8 cellular contexts compared by ENCODE assay signal in the genomic region with DNA sequence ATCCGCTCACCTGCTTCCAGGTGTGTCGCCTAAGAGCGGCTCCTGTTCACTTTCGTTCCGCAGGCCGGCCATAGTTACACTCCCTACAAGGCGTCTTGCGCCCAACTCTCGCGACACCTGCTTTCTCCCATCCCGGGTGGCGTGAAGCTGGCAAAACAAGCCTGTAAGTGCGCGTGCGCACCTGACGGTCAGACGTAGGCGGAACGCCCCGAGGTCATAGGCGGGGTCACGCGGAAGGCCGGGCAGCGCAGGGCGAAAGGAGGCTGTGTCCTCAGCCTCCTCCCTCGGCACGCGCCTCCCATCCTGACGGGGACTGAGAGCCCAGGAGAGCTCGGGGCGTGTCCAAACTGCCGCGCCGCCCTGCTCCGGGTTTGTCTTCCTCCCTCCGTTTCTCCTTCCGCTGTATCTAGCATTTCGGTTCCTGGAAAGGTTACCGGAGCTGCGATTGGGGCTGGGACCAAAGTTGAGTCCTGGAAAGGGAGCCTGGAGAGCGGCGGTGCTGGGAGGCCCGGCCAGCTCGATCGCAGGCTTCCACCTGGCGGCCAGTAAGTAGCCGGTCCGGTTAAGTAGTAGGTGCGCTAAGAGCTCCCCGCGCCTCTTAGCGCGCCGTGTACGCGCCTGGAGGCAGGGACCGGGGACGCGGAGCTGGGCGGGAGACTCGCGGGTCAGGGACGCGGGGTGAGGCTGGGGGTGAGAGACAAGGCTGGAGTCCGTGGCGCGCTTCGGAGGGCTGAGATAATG. TPM values are rescaled to one million over a fixed set of nuclear protein-coding genes. Genes with fewer than 3 reads are reported as not detected.
DNase-seq lines count a peak whose midpoint lies in the region; ATAC-seq, FAIRE-seq and TF ChIP-seq lines count a peak whose summit lies in the region.

A gene (plus strand): TSS at position 345 of the 741 bp plus-strand sequence. CDS start 17,550 bp downstream, outside the sequence.
A gene with protein sequence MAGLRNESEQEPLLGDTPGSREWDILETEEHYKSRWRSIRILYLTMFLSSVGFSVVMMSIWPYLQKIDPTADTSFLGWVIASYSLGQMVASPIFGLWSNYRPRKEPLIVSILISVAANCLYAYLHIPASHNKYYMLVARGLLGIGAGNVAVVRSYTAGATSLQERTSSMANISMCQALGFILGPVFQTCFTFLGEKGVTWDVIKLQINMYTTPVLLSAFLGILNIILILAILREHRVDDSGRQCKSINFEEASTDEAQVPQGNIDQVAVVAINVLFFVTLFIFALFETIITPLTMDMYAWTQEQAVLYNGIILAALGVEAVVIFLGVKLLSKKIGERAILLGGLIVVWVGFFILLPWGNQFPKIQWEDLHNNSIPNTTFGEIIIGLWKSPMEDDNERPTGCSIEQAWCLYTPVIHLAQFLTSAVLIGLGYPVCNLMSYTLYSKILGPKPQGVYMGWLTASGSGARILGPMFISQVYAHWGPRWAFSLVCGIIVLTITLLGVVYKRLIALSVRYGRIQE (minus strand): TSS at position 112 of the 741 bp plus-strand sequence. CDS start 40 bp downstream, at position 72.

- no peaks in the 10 kb centered on the region for H3K9me3 Mint-ChIP-seq in activated naive CD4-positive, alpha-beta T cell treated with anti-CD3 and anti-CD28 coated beads, Interleukin-2, amount 10 ng/mL, durations not matched to agents 7 days and 5 days

- no peak for FAIRE-seq in frontal cortex (lab: Jason Lieb, UNC)

- peaks cover 16 to 21% of the 10 kb centered on the region in 2 experiments for H3K4me1 ChIP-seq in neutrophil (ENCODE audit: control insufficient read depth in 1 of 2, insufficient read depth in 1 of 2, low read depth in 1 of 2, low read length in 1 of 2)

- ATAC-seq in HG02571 (IDR thresholded peaks at IDR 0.05; ENCODE audit: unreplicated experiment), result peak; percentile 97

- POLR2A ChIA-PET in GM10248 (lab: Yijun Ruan, JAX), result interaction anchor here (0.6 to 1.9 kb wide), 5 partner anchors 14 to 183 kb away, joined by 3 to 15 read pairs (median 5); a partner anchor contains a TSS

- H3K9ac ChIP-seq in SK-N-MC (ENCODE audit: insufficient read length), result peak within 1 kb of the TSS; percentile 79

- peak within 1 kb of the TSS; percentile 99 for H3K27ac Mint-ChIP-seq in activated naive CD4-positive, alpha-beta T cell treated with anti-CD3 and anti-CD28 coated beads, Interleukin-2, amount 10 ng/mL, durations not matched to agents 7 days and 5 days

- CTCF ChIA-PET in GM10248 (lab: Yijun Ruan, JAX), result interaction anchor here (0.7 to 1.7 kb wide), 18 partner anchors 15 to 214 kb away, joined by 3 to 6 read pairs (median 4); a partner anchor contains a TSS
- CTCF ChIA-PET in activated naive CD4-positive, alpha-beta T cell treated with anti-CD3 and anti-CD28 coated beads, Interleukin-2, amount 10 ng/mL, durations not matched to agents 7 days and 5 days (lab: Charles Lee), result interaction anchor here (0.6 to 1.5 kb wide), 3 partner anchors 13 to 121 kb away, joined by 3 read pairs; a partner anchor contains a TSS

- H3K9me3 ChIP-seq in SK-N-MC (ENCODE audit: low read depth, low read length), result no peaks in the 10 kb centered on the region
- no peaks in the 10 kb centered on the region for H3K9me3 ChIP-seq in neutrophil

- peaks cover 42% of the 10 kb centered on the region for H3K4me1 Mint-ChIP-seq in activated naive CD4-positive, alpha-beta T cell treated with anti-CD3 and anti-CD28 coated beads, Interleukin-2, amount 10 ng/mL, durations not matched to agents 7 days and 5 days

- DNase-seq in GM10248 (ENCODE audit: extremely low spot score), result peak; percentile 98
- DNase-seq in NB4 (ENCODE audit: low read depth), result peak; percentile 98
- no peak for DNase-seq in SK-N-MC (ENCODE audit: low read depth, low spot score)
- DNase-seq in activated naive CD4-positive, alpha-beta T cell treated with anti-CD3 and anti-CD28 coated beads, Interleukin-2, amount 10 ng/mL, durations not matched to agents 7 days and 5 days, result peak; percentile 100
- DNase-seq in frontal cortex (ENCODE audit: low spot score in 2 of 2), result peak; percentile 78 to 85
- DNase-seq in substantia nigra (lab: John Stamatoyannopoulos, UW), result peak; percentile 41 to 97 (median 89)

- H3K4me3 Mint-ChIP-seq in activated naive CD4-positive, alpha-beta T cell treated with anti-CD3 and anti-CD28 coated beads, Interleukin-2, amount 10 ng/mL, durations not matched to agents 7 days and 5 days, result peak within 1 kb of the TSS; percentile 96

- H3K27me3 ChIP-seq in neutrophil, result no peaks in the 10 kb centered on the region

- peaks cover 18% of the 10 kb centered on the region for H3K36me3 Mint-ChIP-seq in activated naive CD4-positive, alpha-beta T cell treated with anti-CD3 and anti-CD28 coated beads, Interleukin-2, amount 10 ng/mL, durations not matched to agents 7 days and 5 days

- H3K4me3 ChIP-seq in NB4 (ENCODE audit: low read depth, low read length) (peak within 1 kb of the TSS; percentile 76), SK-N-MC (peak within 1 kb of the TSS; percentile 97), neutrophil (ENCODE audit: low read depth in 1 of 2, low read length in 1 of 2) (peak within 1 kb of the TSS; percentile 77 to 99)

- H3K36me3 ChIP-seq in SK-N-MC (ENCODE audit: insufficient read depth, low read length), result no peaks in the 10 kb centered on the region
- H3K36me3 ChIP-seq in neutrophil, result no peaks in the 10 kb centered on the region

- peak; percentile 61 for TF ChIP-seq POLR2A in NB4 (IDR thresholded peaks at IDR 0.05; ENCODE audit: extremely low read depth, insufficient read length)

- H3K27me3 Mint-ChIP-seq in activated naive CD4-positive, alpha-beta T cell treated with anti-CD3 and anti-CD28 coated beads, Interleukin-2, amount 10 ng/mL, durations not matched to agents 7 days and 5 days, result no peaks in the 10 kb centered on the region

- no peak for TF ChIP-seq CTCF in GM10248 (IDR thresholded peaks at IDR 0.05; ENCODE audit: control extremely low read depth, extremely low read depth, low read depth, missing control alignments)
- TF ChIP-seq CTCF in NB4 (IDR thresholded peaks at IDR 0.05; ENCODE audit: low read depth, low read length), result peak; percentile 1
- peak; percentile 51 for TF ChIP-seq CTCF in neutrophil (IDR thresholded peaks at IDR 0.05)

- H3K27ac ChIP-seq in SK-N-MC (no peak within 1 kb of the TSS), neutrophil (peak within 1 kb of the TSS; percentile 93), substantia nigra (ENCODE audit: low read depth, low read length, poor library complexity, severe bottlenecking) (peak within 1 kb of the TSS; percentile 79)

RNA-seq across cellular contexts. Expression of the first gene that starts in this region (rescaled TPM):
- 17.1 TPM for total RNA-seq in frontal cortex

RNA-seq across cellular contexts. Expression of the second gene that starts in this region (rescaled TPM):
- 65.6 TPM for total RNA-seq in frontal cortex
